ENCODE assay signal across 12 cellular contexts in the genomic region with DNA sequence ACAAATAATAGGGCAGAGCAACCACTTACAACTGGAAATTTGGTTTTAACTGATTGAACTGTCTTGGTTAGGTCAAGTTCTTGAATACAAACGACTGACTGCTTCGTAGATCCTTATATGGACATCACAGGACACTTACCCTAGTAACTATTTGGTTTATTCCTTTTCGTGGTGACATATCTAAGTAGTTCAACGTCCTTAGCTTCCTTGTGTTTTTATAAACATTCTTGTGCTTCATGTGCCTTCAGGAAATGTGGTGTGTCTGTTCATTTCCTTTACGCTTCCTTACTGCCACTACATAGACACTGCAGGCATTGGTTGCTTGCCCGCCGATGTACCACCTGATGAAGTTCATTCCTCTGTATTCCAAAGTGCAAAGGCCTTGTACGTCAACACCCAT. TPM values are rescaled to one million over a fixed set of nuclear protein-coding genes. Genes with fewer than 3 reads are reported as not detected.
DNase-seq lines count a peak whose midpoint lies in the region; ATAC-seq, FAIRE-seq and TF ChIP-seq lines count a peak whose summit lies in the region.
"Had no signal": no experiment of that assay in that cellular context is flagged by ENCODE, and none has a peak within 500 bp of the region (broad histone marks: within the 10 kb centered on the region; RNA-seq: fewer than 3 reads in every experiment).

No MANE protein-coding gene starts in this region.

- H3K27ac ChIP-seq in A673 (ENCODE audit: low read depth, low read length, poor library complexity, severe bottlenecking): peak overlapping the region; percentile 35
- peak overlapping the region; percentile 62 for H3K27ac ChIP-seq in CD4-positive, alpha-beta memory T cell (ENCODE audit: low read depth, low read length)
- H3K27ac ChIP-seq in body of pancreas: no peak overlapping the region
- H3K27ac ChIP-seq: gastrocnemius medialis had no signal

- H3K27ac Mint-ChIP-seq in CD4-positive, alpha-beta memory T cell: peak overlapping the region; percentile 78 to 98 (median 95)
- peak overlapping the region; percentile 44 for H3K27ac Mint-ChIP-seq in activated CD4-positive, alpha-beta memory T cell treated with anti-CD3 and anti-CD28 coated beads, Interleukin-2, amount 10 ng/mL, durations not matched to agents 7 days and 5 days

- H3K27me3 ChIP-seq in A673 (replicated peaks; ENCODE audit: insufficient read depth, low read depth, low read length, poor library complexity) (no peaks in the 10 kb centered on the region), body of pancreas (no peaks in the 10 kb centered on the region), BE2C (no peaks in the 10 kb centered on the region)
- no peaks in the 10 kb centered on the region for H3K27me3 ChIP-seq in CD4-positive, alpha-beta memory T cell (ENCODE audit: insufficient read depth, low read length)
- H3K27me3 ChIP-seq: gastrocnemius medialis had no signal

- no peak overlapping the region for H3K4me3 ChIP-seq in A673 (ENCODE audit: low read depth, low read length, poor library complexity, severe bottlenecking)
- peak overlapping the region in 1 of 2 donors; percentile 16 for H3K4me3 ChIP-seq in CD4-positive, alpha-beta memory T cell (ENCODE audit: low read length in 2 of 2)
- H3K4me3 ChIP-seq in body of pancreas: no peak overlapping the region
- H3K4me3 ChIP-seq in BE2C (ENCODE audit: low read depth, low read length): no peak overlapping the region
- H3K4me3 ChIP-seq: gastrocnemius medialis had no signal

- H3K36me3 ChIP-seq in A673 (ENCODE audit: insufficient read depth, low read length, poor library complexity, severe bottlenecking) (peaks cover 36% of the 10 kb centered on the region), body of pancreas (replicated peaks in 1 of 2; ENCODE audit: insufficient read depth in 1 of 2, low read depth in 2 of 2) (peaks cover 0 to 14% of the 10 kb centered on the region in 2 donors), BE2C (peaks cover 72% of the 10 kb centered on the region)
- peaks cover 32% of the 10 kb centered on the region for H3K36me3 ChIP-seq in CD4-positive, alpha-beta memory T cell (ENCODE audit: insufficient read depth, low read length)

- peaks cover 10% of the 10 kb centered on the region for H3K4me1 ChIP-seq in A673 (ENCODE audit: insufficient read depth, low read length, poor library complexity, severe bottlenecking)
- peaks cover 71% of the 10 kb centered on the region for H3K4me1 ChIP-seq in CD4-positive, alpha-beta memory T cell (ENCODE audit: insufficient read depth, low read length)
- peaks cover 9% of the 10 kb centered on the region for H3K4me1 ChIP-seq in body of pancreas
- H3K4me1 ChIP-seq in BE2C: no peaks in the 10 kb centered on the region

- intact Hi-C loops in A673 (cut with micrococcal nuclease; ENCODE audit: unreplicated experiment) (no loop called here), body of pancreas (cut with DNase I) (no loop called here)
- intact Hi-C loops in CD4-positive, alpha-beta memory T cell (cut with micrococcal nuclease): no loop called here

- no peak for TF ChIP-seq POLR2A in body of pancreas (IDR thresholded peaks at IDR 0.05)

- no peak for DNase-seq in A673 (ENCODE audit: low spot score)
- peak; percentile 70 to 90 (median 84) for DNase-seq in CD4-positive, alpha-beta memory T cell
- DNase-seq in activated CD4-positive, alpha-beta memory T cell treated with anti-CD3 and anti-CD28 coated beads, Interleukin-2, amount 10 ng/mL, durations not matched to agents 7 days and 5 days: no peak
- peak; percentile 35 for DNase-seq in iris pigment epithelial cell (ENCODE audit: low read depth)
- DNase-seq in NCI-H1092 treated with DMSO at 0.1 percent for 48 hours (lab: John Stamatoyannopoulos, UW): no peak
- DNase-seq in body of pancreas: no peak
- DNase-seq in BE2C: no peak
- DNase-seq in HTR-8/SVneo (ENCODE audit: insufficient read length, low spot score): no peak
- DNase-seq: aorta, gastrocnemius medialis, NCI-H1694, NCI-H526 had no signal

- FAIRE-seq in HTR-8/SVneo (lab: Jason Lieb, UNC): no peak

- H3K9me3 ChIP-seq in A673 (ENCODE audit: low read depth, low read length, poor library complexity, severe bottlenecking): no peaks in the 10 kb centered on the region
- no peaks in the 10 kb centered on the region for H3K9me3 ChIP-seq in CD4-positive, alpha-beta memory T cell (ENCODE audit: control insufficient read depth in 1 of 2, low read length in 2 of 2)
- H3K9me3 ChIP-seq in body of pancreas: no peaks in the 10 kb centered on the region
- H3K9me3 ChIP-seq in BE2C: no peaks in the 10 kb centered on the region
- H3K9me3 ChIP-seq: gastrocnemius medialis had no signal

- WGBS in body of pancreas, 2 donors: 66 to 85% methylated on average over 8 of the region's 8 CpGs

- H3K4me3 Mint-ChIP-seq in CD4-positive, alpha-beta memory T cell: peak overlapping the region; percentile 55 to 80 (median 74)
- no peak overlapping the region for H3K4me3 Mint-ChIP-seq in activated CD4-positive, alpha-beta memory T cell treated with anti-CD3 and anti-CD28 coated beads, Interleukin-2, amount 10 ng/mL, durations not matched to agents 7 days and 5 days

- no peak for ATAC-seq in body of pancreas
- ATAC-seq: gastrocnemius medialis had no signal

- H3K9me3 Mint-ChIP-seq in CD4-positive, alpha-beta memory T cell: no peaks in the 10 kb centered on the region
- no peaks in the 10 kb centered on the region for H3K9me3 Mint-ChIP-seq in activated CD4-positive, alpha-beta memory T cell treated with anti-CD3 and anti-CD28 coated beads, Interleukin-2, amount 10 ng/mL, durations not matched to agents 7 days and 5 days

- no peaks in the 10 kb centered on the region for H3K27me3 Mint-ChIP-seq in CD4-positive, alpha-beta memory T cell
- no peaks in the 10 kb centered on the region for H3K27me3 Mint-ChIP-seq in activated CD4-positive, alpha-beta memory T cell treated with anti-CD3 and anti-CD28 coated beads, Interleukin-2, amount 10 ng/mL, durations not matched to agents 7 days and 5 days

- H3K36me3 Mint-ChIP-seq in CD4-positive, alpha-beta memory T cell: peaks cover 37 to 40% of the 10 kb centered on the region in 2 donors
- H3K36me3 Mint-ChIP-seq in activated CD4-positive, alpha-beta memory T cell treated with anti-CD3 and anti-CD28 coated beads, Interleukin-2, amount 10 ng/mL, durations not matched to agents 7 days and 5 days (ENCODE audit: low read depth): peaks cover 39% of the 10 kb centered on the region

- H3K4me1 Mint-ChIP-seq in CD4-positive, alpha-beta memory T cell: peaks cover 54 to 82% (median 71%) of the 10 kb centered on the region in 4 donors
- H3K4me1 Mint-ChIP-seq in activated CD4-positive, alpha-beta memory T cell treated with anti-CD3 and anti-CD28 coated beads, Interleukin-2, amount 10 ng/mL, durations not matched to agents 7 days and 5 days: peaks cover 46% of the 10 kb centered on the region

- POLR2A ChIA-PET in A673 (lab: Charles Lee; ENCODE audit: low non-redundant PET): no interaction called here
- POLR2A ChIA-PET in CD4-positive, alpha-beta memory T cell (lab: Charles Lee; ENCODE audit: partially characterized antibody): interaction anchor here (0.8 to 3.1 kb wide), 9 partner anchors 8 to 255 kb away, joined by 3 to 23 read pairs (median 4); a partner anchor contains a TSS
- POLR2A ChIA-PET in activated CD4-positive, alpha-beta memory T cell treated with anti-CD3 and anti-CD28 coated beads, Interleukin-2, amount 10 ng/mL, durations not matched to agents 7 days and 5 days (lab: Charles Lee): interaction anchor here (0.8 kb wide), 1 partner anchor 60 kb away, joined by 3 read pairs; no protein-coding TSS in a partner anchor

- CTCF ChIA-PET in A673 (lab: Charles Lee): no interaction called here
- CTCF ChIA-PET in CD4-positive, alpha-beta memory T cell (lab: Charles Lee; ENCODE audit: partially characterized antibody): interaction anchor here (0.6 to 3.9 kb wide), 9 partner anchors 11 to 212 kb away, joined by 3 to 32 read pairs (median 4); no protein-coding TSS in a partner anchor
- CTCF ChIA-PET in activated CD4-positive, alpha-beta memory T cell treated with anti-CD3 and anti-CD28 coated beads, Interleukin-2, amount 10 ng/mL, durations not matched to agents 7 days and 5 days (lab: Charles Lee): interaction anchor here (0.8 to 15.8 kb wide), 6 partner anchors 8 to 196 kb away, joined by 3 to 259 read pairs (median 4); no protein-coding TSS in a partner anchor

- BruUV-seq in A673 (replicated peaks; lab: Mats Ljungman, UMichigan): no TSS peak

- TF ChIP-seq CTCF in A673 (conservative IDR thresholded peaks at IDR 0.05; ENCODE audit: low read depth, low read length) (no peak), body of pancreas (IDR thresholded peaks at IDR 0.05) (no peak), BE2C (IDR thresholded peaks at IDR 0.05; ENCODE audit: low read depth, low read length) (no peak)

RNA-seq across cellular contexts. Expression of a gene that starts 59.3 kb away (rescaled TPM):
- total RNA-seq in A673 (2021): 165 and 171 TPM in 2 replicates
- 10 to 100 TPM; 89.0 to 93.2 TPM for total RNA-seq in CD4-positive, alpha-beta memory T cell
- 100 to 1,000 TPM; 269 to 419 TPM for polyA plus RNA-seq in CD4-positive, alpha-beta memory T cell
- total RNA-seq in activated CD4-positive, alpha-beta memory T cell treated with anti-CD3 and anti-CD28 coated beads, Interleukin-2, amount 10 ng/mL, durations not matched to agents 7 days and 5 days: 10 to 100 TPM; 92.2 to 94.4 TPM
- 10 to 100 TPM; 24.6 to 32.3 TPM for total RNA-seq in body of pancreas
- polyA plus RNA-seq in BE2C (2012; ENCODE audit: insufficient read depth, insufficient read length, low read depth): 184 TPM

Comparison
In these comparisons a context has a peak if more than half of its experiments do, and no peak if none do; other contexts are left out.
1. DNase-seq: peak in CD4-positive, alpha-beta memory T cell (5 of 5) and iris pigment epithelial cell (single experiment); none in A673 (single experiment), activated CD4-positive, alpha-beta memory T cell treated with anti-CD3 and anti-CD28 coated beads, Interleukin-2, amount 10 ng/mL, durations not matched to agents 7 days and 5 days (single experiment), NCI-H1092 treated with DMSO at 0.1 percent for 48 hours (single experiment), body of pancreas (0 of 4), BE2C (single experiment) and HTR-8/SVneo (single experiment).
2. H3K27ac ChIP-seq: peak in A673 (single experiment) and CD4-positive, alpha-beta memory T cell (single experiment); none in body of pancreas (0 of 4).